Comparison of ENCODE assay signal across 7 cellular contexts in genomic region chr17:16988749-16989229, GRCh38. TPM values are rescaled to one million over a fixed set of nuclear protein-coding genes. Genes with fewer than 3 reads are reported as not detected.
DNase-seq lines count a peak whose midpoint lies in the region; ATAC-seq, FAIRE-seq and TF ChIP-seq lines count a peak whose summit lies in the region.

No MANE protein-coding gene starts in this region.

- no peaks in the 10 kb centered on the region for H3K9me3 Mint-ChIP-seq in activated CD8-positive, alpha-beta T cell treated with anti-CD3 and anti-CD28 coated beads for 36 hours

- peak; percentile 28 for DNase-seq in activated CD8-positive, alpha-beta T cell treated with anti-CD3 and anti-CD28 coated beads for 36 hours
- peak; percentile 65 for DNase-seq in pons (ENCODE audit: low spot score)
- no peak for DNase-seq in stimulated activated naive CD4-positive, alpha-beta T cell treated with Interleukin-2 at 50 U/mL for 16 hours (lab: John Stamatoyannopoulos, UW)
- no peak for DNase-seq in NCI-H2029 (lab: John Stamatoyannopoulos, UW)
- DNase-seq in RCC 7860 (ENCODE audit: low spot score) = no peak

- FAIRE-seq in RCC 7860 (lab: Jason Lieb, UNC) = no peak

- intact Hi-C loops in activated CD8-positive, alpha-beta T cell treated with anti-CD3 and anti-CD28 coated beads for 36 hours (cut with micrococcal nuclease) = loop anchor here (10.0 kb wide), 1 partner anchor 64 kb away; no protein-coding TSS in a partner anchor

- ATAC-seq in GM18868 (IDR thresholded peaks at IDR 0.05; ENCODE audit: unreplicated experiment) (peak; percentile 3), HG02798 (IDR thresholded peaks at IDR 0.05; ENCODE audit: poor library complexity, unreplicated experiment) (peak; percentile 9)
- peak; percentile 17 for ATAC-seq in activated CD8-positive, alpha-beta T cell treated with anti-CD3 and anti-CD28 coated beads for 36 hours

- POLR2A ChIA-PET in activated CD8-positive, alpha-beta T cell treated with anti-CD3 and anti-CD28 coated beads for 36 hours (lab: Charles Lee) = interaction anchor here (0.9 kb wide), 1 partner anchor 11 kb away, joined by 4 read pairs; no protein-coding TSS in a partner anchor

- H3K4me1 Mint-ChIP-seq in activated CD8-positive, alpha-beta T cell treated with anti-CD3 and anti-CD28 coated beads for 36 hours (ENCODE audit: low read depth) = peaks cover 30% of the 10 kb centered on the region

- CTCF ChIA-PET in activated CD8-positive, alpha-beta T cell treated with anti-CD3 and anti-CD28 coated beads for 36 hours (lab: Charles Lee) = no interaction called here

- peak overlapping the region; percentile 93 for H3K27ac Mint-ChIP-seq in activated CD8-positive, alpha-beta T cell treated with anti-CD3 and anti-CD28 coated beads for 36 hours

- no peaks in the 10 kb centered on the region for H3K27me3 Mint-ChIP-seq in activated CD8-positive, alpha-beta T cell treated with anti-CD3 and anti-CD28 coated beads for 36 hours

- no peaks in the 10 kb centered on the region for H3K36me3 Mint-ChIP-seq in activated CD8-positive, alpha-beta T cell treated with anti-CD3 and anti-CD28 coated beads for 36 hours (ENCODE audit: low read depth)

- TF ChIP-seq CTCF in activated CD8-positive, alpha-beta T cell treated with anti-CD3 and anti-CD28 coated beads for 36 hours (IDR thresholded peaks at IDR 0.05) = no peak

- H3K4me3 Mint-ChIP-seq in activated CD8-positive, alpha-beta T cell treated with anti-CD3 and anti-CD28 coated beads for 36 hours = no peak overlapping the region

RNA-seq across cellular contexts. Expression of gene TNFRSF13B, which starts 16.9 kb away (rescaled TPM):
- total RNA-seq in activated CD8-positive, alpha-beta T cell treated with anti-CD3 and anti-CD28 coated beads for 36 hours = not detected

RNA-seq across cellular contexts. Expression of gene MPRIP, which starts 53.5 kb away (rescaled TPM):
- total RNA-seq in activated CD8-positive, alpha-beta T cell treated with anti-CD3 and anti-CD28 coated beads for 36 hours = 100 to 1,000 TPM; 132 to 135 TPM

Comparison
In these comparisons a context has a peak if more than half of its experiments do, and no peak if none do; other contexts are left out.
1. DNase-seq: peak in activated CD8-positive, alpha-beta T cell treated with anti-CD3 and anti-CD28 coated beads for 36 hours (single experiment) and pons (single experiment); none in stimulated activated naive CD4-positive, alpha-beta T cell treated with Interleukin-2 at 50 U/mL for 16 hours (single experiment), NCI-H2029 (single experiment) and RCC 7860 (single experiment).
2. Peak in every context shown above with its lines, with median percentiles within 50 percentile points of each other: ATAC-seq.